Comparison of ENCODE assay signal across 1 cellular context in genomic region chr10:45819552-45819951, GRCh38.
TF ChIP-seq lines count a peak whose summit lies in the region.

No MANE protein-coding gene starts in this region.

TF ChIP-seq in H1, 55 proteins besides CTCF, POLR2A, EP300 and RAD21:
- TF ChIP-seq CHD2 (IDR thresholded peaks at IDR 0.05; ENCODE audit: low read length) (no peak), JUN (IDR thresholded peaks at IDR 0.05; ENCODE audit: low read depth, low read length) (no peak), SUZ12 (IDR thresholded peaks at IDR 0.05; ENCODE audit: low read length) (no peak), BACH1 (IDR thresholded peaks at IDR 0.05; ENCODE audit: low read length) (no peak), CBX8 (IDR thresholded peaks at IDR 0.05; ENCODE audit: borderline replicate concordance, low read depth, low read length) (no peak), MAX (IDR thresholded peaks at IDR 0.05) (no peak), POU5F1 (IDR thresholded peaks at IDR 0.05; ENCODE audit: low read depth, low read length) (no peak), CEBPB (IDR thresholded peaks at IDR 0.05; ENCODE audit: low read depth, low read length) (no peak), EGR1 (IDR thresholded peaks at IDR 0.05; ENCODE audit: borderline replicate concordance, low read depth, low read length) (no peak), CREB1 (IDR thresholded peaks at IDR 0.05) (no peak), FOSL1 (IDR thresholded peaks at IDR 0.05; ENCODE audit: insufficient read depth, low read depth, low read length) (no peak), SIRT6 (IDR thresholded peaks at IDR 0.05; ENCODE audit: low read length) (no peak), SP1 (IDR thresholded peaks at IDR 0.05; ENCODE audit: low read depth, low read length) (no peak), NANOG (IDR thresholded peaks at IDR 0.05; ENCODE audit: insufficient read depth, low read depth, low read length, poor library complexity, severe bottlenecking) (no peak), SRF (IDR thresholded peaks at IDR 0.05; ENCODE audit: low read depth, low read length) (no peak)
